27 cellular contexts compared by ENCODE assay signal in genomic region chr4:124420166-124420695, GRCh38.
"Had no signal": no experiment of that assay in that cellular context is flagged by ENCODE, and none has a peak within 500 bp of the region (broad histone marks: within the 10 kb centered on the region; RNA-seq: fewer than 3 reads in every experiment).

No MANE protein-coding gene starts in this region.

- H3K4me1 ChIP-seq: left lung, lower lobe of right lung, parathyroid adenoma, right atrium auricular region, right lobe of liver, suprapubic skin, tibial artery, upper lobe of left lung, vagina had no signal

- H3K79me2 ChIP-seq: parathyroid adenoma had no signal

- H3K4me3 Mint-ChIP-seq: immature natural killer cell; natural killer cell; nephron progenitor cell; neural progenitor cell; stimulated activated naive B cell treated with anti-CD40 and anti-IgM and Interleukin-4, amounts not matched to agents 10 μg/mL and 1 μg/mL and 100 μg/mL, for 72 hours had no signal

- H3K36me3 ChIP-seq: left lung, lower lobe of right lung, neural progenitor cell, neutrophil, right atrium auricular region, right lobe of liver, suprapubic skin, thoracic aorta, tibial artery, upper lobe of left lung, vagina had no signal

- H3K9me3 Mint-ChIP-seq: nephron progenitor cell; neural progenitor cell; stimulated activated naive B cell treated with anti-CD40 and anti-IgM and Interleukin-4, amounts not matched to agents 10 μg/mL and 1 μg/mL and 100 μg/mL, for 72 hours had no signal

- H3K4me1 Mint-ChIP-seq: immature natural killer cell; naive B cell; natural killer cell; stimulated activated naive B cell treated with anti-CD40 and anti-IgM and Interleukin-4, amounts not matched to agents 10 μg/mL and 1 μg/mL and 100 μg/mL, for 72 hours had no signal

- DNase-seq: hypothalamus; immature natural killer cell; kidney; left colon; left lung; lower lobe of right lung; mammary epithelial cell; mesenchymal stem cell; naive B cell; natural killer cell; nephron progenitor cell; occipital lobe; right lobe of liver; stimulated activated CD4-positive, alpha-beta T cell treated with anti-CD3 and anti-CD28 coated beads, Interleukin-1b, Interleukin-23, amount 100 ng/mL, for 48 hours; stimulated activated CD4-positive, alpha-beta T cell treated with anti-CD3 and anti-CD28 coated beads, Interleukin-2, amount 100 ng/mL, for 48 hours; stimulated activated naive B cell treated with anti-CD40 and anti-IgM and Interleukin-4, amounts not matched to agents 10 μg/mL and 1 μg/mL and 100 μg/mL, for 72 hours; stimulated activated naive CD8-positive, alpha-beta T cell treated with anti-CD3 and anti-CD28 coated beads, Interleukin-15, Interleukin-2, amounts not matched to agents 100 U/mL and 50 U/mL, for 24 hours; tibial artery; upper lobe of left lung had no signal

- H3K27me3 ChIP-seq: left lung, neural progenitor cell, neutrophil, right atrium auricular region, right lobe of liver, suprapubic skin, tibial artery, upper lobe of left lung, vagina had no signal

- H3K4me3 ChIP-seq: left lung, lower lobe of right lung, neural progenitor cell, right atrium auricular region, right lobe of liver, smooth muscle cell, suprapubic skin, thoracic aorta, tibial artery, upper lobe of left lung, vagina had no signal

- H3K9me3 ChIP-seq: left lung, lower lobe of right lung, neutrophil, right atrium auricular region, right lobe of liver, suprapubic skin, thoracic aorta, tibial artery, upper lobe of left lung, vagina had no signal

- H3K27ac ChIP-seq: left lung, lower lobe of right lung, neural progenitor cell, neutrophil, parathyroid adenoma, right atrium auricular region, right lobe of liver, suprapubic skin, thoracic aorta, tibial artery, upper lobe of left lung, vagina had no signal

- H3K9ac ChIP-seq: neural progenitor cell, parathyroid adenoma had no signal

- H3K27ac Mint-ChIP-seq: immature natural killer cell; naive B cell; natural killer cell; nephron progenitor cell; neural progenitor cell; stimulated activated naive B cell treated with anti-CD40 and anti-IgM and Interleukin-4, amounts not matched to agents 10 μg/mL and 1 μg/mL and 100 μg/mL, for 72 hours had no signal

- H2AFZ ChIP-seq: neural progenitor cell, parathyroid adenoma had no signal

- ATAC-seq: left colon; left lung; lower lobe of right lung; natural killer cell; right lobe of liver; stimulated activated naive B cell treated with anti-CD40 and anti-IgM and Interleukin-4, amounts not matched to agents 10 μg/mL and 1 μg/mL and 100 μg/mL, for 72 hours; stimulated activated naive CD8-positive, alpha-beta T cell treated with anti-CD3 and anti-CD28 coated beads, Interleukin-15, Interleukin-2, amounts not matched to agents 100 U/mL and 50 U/mL, for 24 hours had no signal

- H3K36me3 Mint-ChIP-seq: immature natural killer cell; naive B cell; natural killer cell; neural progenitor cell; stimulated activated naive B cell treated with anti-CD40 and anti-IgM and Interleukin-4, amounts not matched to agents 10 μg/mL and 1 μg/mL and 100 μg/mL, for 72 hours had no signal

- H3K4me2 ChIP-seq: neural progenitor cell, smooth muscle cell had no signal

- H3K27me3 Mint-ChIP-seq: naive B cell; stimulated activated naive B cell treated with anti-CD40 and anti-IgM and Interleukin-4, amounts not matched to agents 10 μg/mL and 1 μg/mL and 100 μg/mL, for 72 hours had no signal
